23 cellular contexts compared by ENCODE assay signal in the genomic region with DNA sequence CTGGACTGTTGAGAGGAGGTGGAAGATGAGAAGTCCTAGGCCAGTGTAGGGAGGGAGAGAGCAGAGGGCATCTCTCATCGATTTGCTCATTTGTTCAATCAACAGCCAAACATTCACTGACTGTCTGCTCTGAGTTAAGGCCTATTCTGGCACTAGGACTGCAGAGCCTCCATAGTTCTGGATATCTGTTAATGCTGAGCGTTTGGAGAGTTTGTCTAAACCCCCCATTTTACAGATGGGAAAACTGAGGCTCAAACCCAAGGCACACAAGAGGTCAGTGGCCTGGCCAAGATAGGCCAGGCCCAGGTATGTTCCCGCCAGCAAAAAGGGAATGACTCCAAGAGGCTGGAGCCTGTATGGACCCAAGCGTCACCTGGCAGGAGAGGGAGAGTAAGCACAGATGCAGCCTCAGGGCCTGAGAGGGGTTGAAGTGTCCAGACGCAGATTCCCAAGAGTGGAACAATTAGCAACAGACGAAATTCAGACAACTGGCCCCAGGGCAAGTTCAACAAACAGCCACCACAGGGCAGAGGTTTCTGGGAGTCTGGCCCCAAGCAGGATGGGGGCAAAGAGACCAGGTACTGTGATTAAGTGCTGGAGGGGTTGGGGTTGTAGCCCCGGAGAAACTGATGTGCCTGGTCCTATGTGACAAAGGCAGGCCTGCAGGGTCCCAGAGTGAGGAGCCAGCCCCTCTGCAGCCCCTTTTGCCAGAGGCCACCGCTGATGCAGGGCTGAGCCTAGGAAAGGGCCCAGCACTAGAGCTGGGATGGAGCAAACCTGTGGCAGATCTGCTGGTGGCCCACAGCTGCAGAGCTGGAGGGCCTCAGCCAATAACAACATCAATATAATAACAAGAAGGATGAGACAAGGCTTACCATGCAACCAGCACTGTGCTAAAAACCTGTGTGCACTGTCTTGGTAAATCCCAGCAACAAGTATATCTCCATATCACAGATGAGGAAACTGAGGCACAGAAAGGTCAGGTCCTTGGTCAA.
DNase-seq lines count a peak whose midpoint lies in the region; ATAC-seq lines count a peak whose summit lies in the region.
"Had no signal": no experiment of that assay in that cellular context is flagged by ENCODE, and none has a peak within 500 bp of the region (broad histone marks: within the 10 kb centered on the region; RNA-seq: fewer than 3 reads in every experiment).

No MANE protein-coding gene starts in this region.

- peaks cover 4 to 9% (median 5%) of the 10 kb centered on the region in 3 donors for H3K27me3 Mint-ChIP-seq in immature natural killer cell (ENCODE audit: low read depth in 3 of 3)
- H3K27me3 Mint-ChIP-seq: CD4-positive, CD25-positive, alpha-beta regulatory T cell had no signal

- no peaks in the 10 kb centered on the region for H3K36me3 Mint-ChIP-seq in immature natural killer cell
- H3K36me3 Mint-ChIP-seq: CD4-positive, CD25-positive, alpha-beta regulatory T cell had no signal

- intact Hi-C loops in sciatic nerve (cut with DNase I): no loop called here

- H3K4me3 Mint-ChIP-seq in immature natural killer cell: no peak overlapping the region
- H3K4me3 Mint-ChIP-seq: activated CD8-positive, alpha-beta T cell treated with anti-CD3 and anti-CD28 coated beads for 36 hours; activated T-cell treated with anti-CD3 and anti-CD28 coated beads, Interleukin-2, amount 50 U/mL, for 24 hours; CD4-positive, CD25-positive, alpha-beta regulatory T cell; nephron progenitor cell had no signal

- no peaks in the 10 kb centered on the region for H3K4me1 Mint-ChIP-seq in immature natural killer cell
- H3K4me1 Mint-ChIP-seq: CD4-positive, CD25-positive, alpha-beta regulatory T cell had no signal

- peak; percentile 7 for DNase-seq in NCI-H1092 treated with DMSO at 0.1 percent for 48 hours (lab: John Stamatoyannopoulos, UW)
- DNase-seq in NCI-H1092 (lab: John Stamatoyannopoulos, UW): no peak
- DNase-seq in NCI-H524 (lab: John Stamatoyannopoulos, UW): peak; percentile 70 to 72
- DNase-seq in islet precursor cell: peak; percentile 98
- DNase-seq in sciatic nerve (ENCODE audit: low spot score): peak; percentile 39
- DNase-seq in immature natural killer cell: no peak
- DNase-seq: activated CD8-positive, alpha-beta T cell treated with anti-CD3 and anti-CD28 coated beads for 36 hours; activated gamma-delta T cell treated with Interleukin-2 at 50 U/mL for 16 hours; activated T-cell treated with anti-CD3 and anti-CD28 coated beads, Interleukin-2, amount 50 U/mL, for 24 hours; CD4-positive, CD25-positive, alpha-beta regulatory T cell; central memory CD4-positive, alpha-beta T cell; dermis blood vessel endothelial cell; gastrocnemius medialis; left ventricle myocardium inferior; mucosa of descending colon; NCI-H187; NCI-H774; nephron progenitor cell; spleen had no signal

- ATAC-seq in sciatic nerve: peak; percentile 70
- ATAC-seq in GM19035 (IDR thresholded peaks at IDR 0.05; ENCODE audit: unreplicated experiment): no peak
- ATAC-seq in HG03457 (IDR thresholded peaks at IDR 0.05; ENCODE audit: unreplicated experiment): no peak
- ATAC-seq: activated CD8-positive, alpha-beta T cell treated with anti-CD3 and anti-CD28 coated beads for 36 hours; gastrocnemius medialis; HCT116; mucosa of descending colon; pancreas had no signal

- no peak overlapping the region for H3K27ac Mint-ChIP-seq in immature natural killer cell
- H3K27ac Mint-ChIP-seq: activated CD8-positive, alpha-beta T cell treated with anti-CD3 and anti-CD28 coated beads for 36 hours; activated T-cell treated with anti-CD3 and anti-CD28 coated beads, Interleukin-2, amount 50 U/mL, for 24 hours; nephron progenitor cell had no signal

- H3K9me3 Mint-ChIP-seq in immature natural killer cell: no peaks in the 10 kb centered on the region
- H3K9me3 Mint-ChIP-seq: activated CD8-positive, alpha-beta T cell treated with anti-CD3 and anti-CD28 coated beads for 36 hours; activated T-cell treated with anti-CD3 and anti-CD28 coated beads, Interleukin-2, amount 50 U/mL, for 24 hours; CD4-positive, CD25-positive, alpha-beta regulatory T cell; nephron progenitor cell had no signal

Comparison
In these comparisons a context has a peak if more than half of its experiments do, and no peak if none do; other contexts are left out.
1. DNase-seq: peak in NCI-H1092 treated with DMSO at 0.1 percent for 48 hours (single experiment), NCI-H524 (2 of 2), islet precursor cell (single experiment) and sciatic nerve (single experiment); none in NCI-H1092 (single experiment) and immature natural killer cell (0 of 3).